8 cellular contexts compared by ENCODE assay signal in the genomic region with DNA sequence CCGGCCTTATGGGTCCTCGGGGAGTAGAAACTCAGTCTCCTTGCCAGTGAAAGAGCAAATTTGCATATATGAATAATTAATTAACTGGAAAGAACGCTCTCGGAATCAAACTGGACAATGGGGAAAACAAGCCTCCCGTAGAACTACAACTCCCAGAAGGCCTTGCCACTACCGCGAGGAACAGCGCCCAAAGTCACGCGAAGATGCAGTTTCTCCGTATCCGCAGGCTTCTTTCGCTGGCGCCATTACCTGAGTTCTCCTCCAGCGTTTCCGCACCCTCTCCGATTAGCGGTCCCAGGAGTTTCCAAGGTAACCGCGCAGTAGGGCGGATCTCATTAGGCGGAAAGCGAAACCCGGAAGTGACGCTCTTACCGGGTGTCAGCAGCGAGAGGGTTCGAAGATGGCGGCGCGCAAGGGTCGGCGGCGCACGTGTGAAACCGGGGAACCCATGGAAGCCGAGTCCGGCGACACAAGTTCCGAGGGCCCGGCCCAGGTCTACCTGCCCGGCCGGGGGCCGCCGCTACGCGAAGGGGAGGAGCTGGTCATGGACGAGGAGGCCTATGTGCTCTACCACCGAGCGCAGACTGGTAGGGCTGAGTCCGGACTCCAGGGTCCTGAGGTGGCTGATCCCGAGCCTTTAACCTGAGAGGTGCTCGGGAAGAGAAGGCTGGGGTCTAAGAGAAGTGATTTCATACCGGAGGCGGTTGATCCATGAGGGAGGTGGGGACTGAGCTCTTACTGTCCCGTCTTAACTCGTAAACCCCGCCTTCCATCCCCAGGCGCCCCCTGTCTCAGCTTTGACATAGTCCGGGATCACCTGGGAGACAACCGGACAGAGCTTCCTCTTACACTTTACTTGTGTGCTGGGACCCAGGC. TPM values are rescaled to one million over a fixed set of nuclear protein-coding genes. Genes with fewer than 3 reads are reported as not detected.
DNase-seq lines count a peak whose midpoint lies in the region; ATAC-seq and TF ChIP-seq lines count a peak whose summit lies in the region.

A gene (plus strand): TSS at position 378 of the 876 bp plus-strand sequence. CDS start 23 bp downstream, at position 401.

- WGBS in SK-N-SH (ENCODE audit: low lambda C conversion rate) = under 1% methylated on average over 31 of the region's 61 CpGs
- WGBS in suprapubic skin = under 1% methylated on average over 36 of the region's 61 CpGs

- peak within 1 kb of the TSS; percentile 98 to 99 for H3K4me3 ChIP-seq in SK-N-SH (ENCODE audit: low read depth in 2 of 2, low read length in 1 of 2)
- peak within 1 kb of the TSS; percentile 92 for H3K4me3 ChIP-seq in suprapubic skin

- CTCF ChIA-PET in SK-N-SH (lab: Yijun Ruan, JAX) = interaction anchor here (0.6 to 2.4 kb wide), 24 partner anchors 8 to 176 kb away, joined by 3 to 10 read pairs (median 4); a partner anchor contains a TSS

- peak; percentile 79 for ATAC-seq in HG02571 (IDR thresholded peaks at IDR 0.05; ENCODE audit: unreplicated experiment)

- DNase-seq in GM03348 (ENCODE audit: low spot score) (peak; percentile 93), NCI-H1048 (lab: John Stamatoyannopoulos, UW) (peak; percentile 95), SK-N-SH (peak; percentile 93), globus pallidus (ENCODE audit: low spot score) (peak; percentile 92), nucleus accumbens (lab: John Stamatoyannopoulos, UW) (peak; percentile 51 to 97 (median 86)), suprapubic skin (ENCODE audit: low spot score in 2 of 2) (peak; percentile 94 to 96)
- DNase-seq in activated naive CD4-positive, alpha-beta T cell treated with anti-CD3 and anti-CD28 coated beads, Interleukin-2, amount 50 U/mL, for 16 hours = peak; percentile 95

- H3K9me2 ChIP-seq in SK-N-SH = no peaks in the 10 kb centered on the region

- H3K9me3 ChIP-seq in SK-N-SH (no peaks in the 10 kb centered on the region), suprapubic skin (no peaks in the 10 kb centered on the region)

- TF ChIP-seq EP300 in SK-N-SH (IDR thresholded peaks at IDR 0.05; ENCODE audit: borderline replicate concordance in 1 of 2, low read depth in 1 of 2, low read length in 1 of 2) (no peak), suprapubic skin (IDR thresholded peaks at IDR 0.05) (no peak)

- peaks cover 20 to 22% of the 10 kb centered on the region in 2 experiments for H3K36me3 ChIP-seq in SK-N-SH (replicated peaks in 1 of 2; ENCODE audit: control insufficient read depth in 1 of 2, insufficient read depth in 2 of 2, low read length in 1 of 2)
- H3K36me3 ChIP-seq in suprapubic skin = peaks cover 34% of the 10 kb centered on the region

- H3K27me3 ChIP-seq in SK-N-SH (ENCODE audit: insufficient read depth) (no peaks in the 10 kb centered on the region), suprapubic skin (peaks cover 28% of the 10 kb centered on the region)

- H3K79me2 ChIP-seq in SK-N-SH (ENCODE audit: insufficient read depth) = peaks cover 37% of the 10 kb centered on the region

- POLR2A ChIA-PET in SK-N-SH (lab: Yijun Ruan, JAX) = interaction anchor here (0.6 to 1.4 kb wide), 5 partner anchors 10 to 173 kb away, joined by 3 to 5 read pairs (median 5); a partner anchor contains a TSS

- H4K20me1 ChIP-seq in SK-N-SH (ENCODE audit: insufficient read depth) = no peaks in the 10 kb centered on the region

- TF ChIP-seq POLR2A in suprapubic skin (IDR thresholded peaks at IDR 0.05) = no peak

- peaks cover 18% of the 10 kb centered on the region for H3F3A ChIP-seq in SK-N-SH (replicated peaks; ENCODE audit: insufficient read depth)

- peak within 1 kb of the TSS; percentile 87 for H2AFZ ChIP-seq in SK-N-SH (ENCODE audit: low read depth)

- peak within 1 kb of the TSS; percentile 89 to 92 for H3K27ac ChIP-seq in SK-N-SH (ENCODE audit: low read depth in 2 of 2, low read length in 1 of 2)
- peak within 1 kb of the TSS; percentile 90 for H3K27ac ChIP-seq in suprapubic skin

- H3K4me1 ChIP-seq in SK-N-SH (ENCODE audit: control insufficient read depth in 1 of 2, insufficient read depth in 2 of 2, low read depth in 1 of 2, low read length in 1 of 2) (peaks cover 4 to 16% of the 10 kb centered on the region in 2 experiments; a peak in 2 of 4 replicates), suprapubic skin (peaks cover 37% of the 10 kb centered on the region)

- peak; percentile 22; the same call in 1 of the 2 replicates for TF ChIP-seq RAD21 in SK-N-SH (IDR thresholded peaks at IDR 0.05; ENCODE audit: low read length)

- peak within 1 kb of the TSS; percentile 92 for H3K9ac ChIP-seq in SK-N-SH

- H3K4me2 ChIP-seq in SK-N-SH = peak within 1 kb of the TSS; percentile 99

- TF ChIP-seq CTCF in SK-N-SH (IDR thresholded peaks at IDR 0.05) = 0 out of 2 replicates have a peak, but pooled peaks have one; percentile 17
- no peak for TF ChIP-seq CTCF in suprapubic skin (IDR thresholded peaks at IDR 0.05)

TF ChIP-seq in SK-N-SH, 30 proteins besides CTCF, POLR2A, EP300 and RAD21 (continues in another document):
- TF ChIP-seq YY1 (IDR thresholded peaks at IDR 0.05; ENCODE audit: low read depth) = peak; percentile 96
- TF ChIP-seq FOXM1 (IDR thresholded peaks at IDR 0.05; ENCODE audit: low read depth) = no peak
- TF ChIP-seq, protein P1, sequence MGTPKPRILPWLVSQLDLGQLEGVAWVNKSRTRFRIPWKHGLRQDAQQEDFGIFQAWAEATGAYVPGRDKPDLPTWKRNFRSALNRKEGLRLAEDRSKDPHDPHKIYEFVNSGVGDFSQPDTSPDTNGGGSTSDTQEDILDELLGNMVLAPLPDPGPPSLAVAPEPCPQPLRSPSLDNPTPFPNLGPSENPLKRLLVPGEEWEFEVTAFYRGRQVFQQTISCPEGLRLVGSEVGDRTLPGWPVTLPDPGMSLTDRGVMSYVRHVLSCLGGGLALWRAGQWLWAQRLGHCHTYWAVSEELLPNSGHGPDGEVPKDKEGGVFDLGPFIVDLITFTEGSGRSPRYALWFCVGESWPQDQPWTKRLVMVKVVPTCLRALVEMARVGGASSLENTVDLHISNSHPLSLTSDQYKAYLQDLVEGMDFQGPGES (IDR thresholded peaks at IDR 0.05; ENCODE audit: low read depth, low read length) = no peak
- peak; percentile 55; the same call in 1 of the 2 replicates for TF ChIP-seq TAF1 (IDR thresholded peaks at IDR 0.05; ENCODE audit: borderline replicate concordance, low read depth, low read length)
- TF ChIP-seq, protein P2, sequence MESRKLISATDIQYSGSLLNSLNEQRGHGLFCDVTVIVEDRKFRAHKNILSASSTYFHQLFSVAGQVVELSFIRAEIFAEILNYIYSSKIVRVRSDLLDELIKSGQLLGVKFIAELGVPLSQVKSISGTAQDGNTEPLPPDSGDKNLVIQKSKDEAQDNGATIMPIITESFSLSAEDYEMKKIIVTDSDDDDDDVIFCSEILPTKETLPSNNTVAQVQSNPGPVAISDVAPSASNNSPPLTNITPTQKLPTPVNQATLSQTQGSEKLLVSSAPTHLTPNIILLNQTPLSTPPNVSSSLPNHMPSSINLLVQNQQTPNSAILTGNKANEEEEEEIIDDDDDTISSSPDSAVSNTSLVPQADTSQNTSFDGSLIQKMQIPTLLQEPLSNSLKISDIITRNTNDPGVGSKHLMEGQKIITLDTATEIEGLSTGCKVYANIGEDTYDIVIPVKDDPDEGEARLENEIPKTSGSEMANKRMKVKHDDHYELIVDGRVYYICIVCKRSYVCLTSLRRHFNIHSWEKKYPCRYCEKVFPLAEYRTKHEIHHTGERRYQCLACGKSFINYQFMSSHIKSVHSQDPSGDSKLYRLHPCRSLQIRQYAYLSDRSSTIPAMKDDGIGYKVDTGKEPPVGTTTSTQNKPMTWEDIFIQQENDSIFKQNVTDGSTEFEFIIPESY (IDR thresholded peaks at IDR 0.05; ENCODE audit: borderline replicate concordance, low read depth) = peak; percentile 98
- no peak for TF ChIP-seq SMC3 (IDR thresholded peaks at IDR 0.05; ENCODE audit: low read depth, low read length)
- peak; percentile 99 for TF ChIP-seq CHD2 (IDR thresholded peaks at IDR 0.05; ENCODE audit: low read length, partially characterized antibody)
- TF ChIP-seq RXRA (IDR thresholded peaks at IDR 0.05; ENCODE audit: borderline replicate concordance, low read depth) = no peak
- peak; percentile 85 for TF ChIP-seq ELF1 (IDR thresholded peaks at IDR 0.05)
- TF ChIP-seq, protein P3, sequence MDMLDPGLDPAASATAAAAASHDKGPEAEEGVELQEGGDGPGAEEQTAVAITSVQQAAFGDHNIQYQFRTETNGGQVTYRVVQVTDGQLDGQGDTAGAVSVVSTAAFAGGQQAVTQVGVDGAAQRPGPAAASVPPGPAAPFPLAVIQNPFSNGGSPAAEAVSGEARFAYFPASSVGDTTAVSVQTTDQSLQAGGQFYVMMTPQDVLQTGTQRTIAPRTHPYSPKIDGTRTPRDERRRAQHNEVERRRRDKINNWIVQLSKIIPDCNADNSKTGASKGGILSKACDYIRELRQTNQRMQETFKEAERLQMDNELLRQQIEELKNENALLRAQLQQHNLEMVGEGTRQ (IDR thresholded peaks at IDR 0.05; ENCODE audit: borderline replicate concordance, low read depth, low read length) = no peak
- TF ChIP-seq EZH2phosphoT487 (IDR thresholded peaks at IDR 0.05; ENCODE audit: borderline replicate concordance, low read depth) = no peak
- TF ChIP-seq, protein P4, sequence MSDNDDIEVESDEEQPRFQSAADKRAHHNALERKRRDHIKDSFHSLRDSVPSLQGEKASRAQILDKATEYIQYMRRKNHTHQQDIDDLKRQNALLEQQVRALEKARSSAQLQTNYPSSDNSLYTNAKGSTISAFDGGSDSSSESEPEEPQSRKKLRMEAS (IDR thresholded peaks at IDR 0.05; ENCODE audit: low read depth) = peak; percentile 98
- no peak for TF ChIP-seq RCOR1 (IDR thresholded peaks at IDR 0.05; ENCODE audit: low read length)
- TF ChIP-seq, protein P5, sequence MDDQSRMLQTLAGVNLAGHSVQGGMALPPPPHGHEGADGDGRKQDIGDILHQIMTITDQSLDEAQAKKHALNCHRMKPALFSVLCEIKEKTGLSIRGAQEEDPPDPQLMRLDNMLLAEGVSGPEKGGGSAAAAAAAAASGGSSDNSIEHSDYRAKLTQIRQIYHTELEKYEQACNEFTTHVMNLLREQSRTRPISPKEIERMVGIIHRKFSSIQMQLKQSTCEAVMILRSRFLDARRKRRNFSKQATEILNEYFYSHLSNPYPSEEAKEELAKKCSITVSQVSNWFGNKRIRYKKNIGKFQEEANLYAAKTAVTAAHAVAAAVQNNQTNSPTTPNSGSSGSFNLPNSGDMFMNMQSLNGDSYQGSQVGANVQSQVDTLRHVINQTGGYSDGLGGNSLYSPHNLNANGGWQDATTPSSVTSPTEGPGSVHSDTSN (IDR thresholded peaks at IDR 0.05) = peak; percentile 14; the same call in 1 of the 2 replicates
- no peak for TF ChIP-seq RFX5 (IDR thresholded peaks at IDR 0.05; ENCODE audit: low read length)
- TF ChIP-seq FOSL2 (IDR thresholded peaks at IDR 0.05; ENCODE audit: borderline replicate concordance, low read depth) = no peak
- peak; percentile 100 for TF ChIP-seq MXI1 (IDR thresholded peaks at IDR 0.05; ENCODE audit: low read depth, low read length)
- no peak; the same call in 1 of the 2 replicates for TF ChIP-seq NRF1 (IDR thresholded peaks at IDR 0.05; ENCODE audit: low read depth, low read length)

RNA-seq across cellular contexts. Expression of the gene that starts here (rescaled TPM):
- 34.1 and 36.6 TPM in 2 replicates for polyA plus RNA-seq in SK-N-SH (2012; rRNA removed)
- polyA plus RNA-seq in SK-N-SH (2012; cell fraction: cytosol; rRNA removed) = 23.8 and 30.6 TPM in 2 replicates
- polyA plus RNA-seq in SK-N-SH (2012; cell fraction: nucleus; rRNA removed) = 29.1 and 29.6 TPM in 2 replicates
- total RNA-seq in suprapubic skin = 10 to 100 TPM; 24.5 to 53.4 (median 40.1) TPM

Comparison
In these comparisons a context has a peak if more than half of its experiments do, and no peak if none do; other contexts are left out.
1. Peak in every context shown above with its lines: DNase-seq, ATAC-seq, H3K4me3 ChIP-seq and H3K27ac ChIP-seq.